Comparison of ENCODE assay signal across 19 cellular contexts in genomic region chr10:2883238-2883637, GRCh38.
DNase-seq lines count a peak whose midpoint lies in the region; TF ChIP-seq lines count a peak whose summit lies in the region.
"Had no signal": no experiment of that assay in that cellular context is flagged by ENCODE, and none has a peak within 500 bp of the region (broad histone marks: within the 10 kb centered on the region; RNA-seq: fewer than 3 reads in every experiment).

No MANE protein-coding gene starts in this region.

- H3K9me3 Mint-ChIP-seq in nephron, result no peaks in the 10 kb centered on the region
- H3K9me3 Mint-ChIP-seq: CD8-positive, alpha-beta T cell; HFFc6; IgD-negative memory B cell had no signal

- DNase-seq in NCI-H748 (lab: John Stamatoyannopoulos, UW; ENCODE audit: unreplicated experiment), result peak; percentile 13
- DNase-seq in NCI-H748 treated with DMSO at 0.1 percent for 48 hours (lab: John Stamatoyannopoulos, UW), result no peak
- no peak for DNase-seq in HEK293T (ENCODE audit: extremely low spot score)
- DNase-seq in NB4 (ENCODE audit: low read depth), result no peak
- DNase-seq in mesenteric fat pad (ENCODE audit: low spot score), result no peak
- DNase-seq in activated CD4-positive, CD25-positive, alpha-beta regulatory T cell (lab: John Stamatoyannopoulos, UW), result no peak
- DNase-seq in NCI-H2227 (lab: John Stamatoyannopoulos, UW; ENCODE audit: unreplicated experiment), result no peak
- DNase-seq: AML-193; CD8-positive, alpha-beta T cell; COR-L47; DMS 273 treated with DMSO at 0.1 percent for 48 hours; DMS53; GDM1; HFFc6 had no signal

- POLR2A ChIA-PET in HEK293T (lab: Yijun Ruan, JAX), result no interaction called here

- H3K27ac Mint-ChIP-seq in nephron, result peak overlapping the region in 2 of 3 experiments; percentile 8 to 51
- H3K27ac Mint-ChIP-seq: CD8-positive, alpha-beta T cell; HFFc6; IgD-negative memory B cell had no signal

- H3K4me1 Mint-ChIP-seq in nephron, result peaks cover 40% of the 10 kb centered on the region
- H3K4me1 Mint-ChIP-seq: IgD-negative memory B cell had no signal

- CTCF ChIA-PET in HEK293T (lab: Yijun Ruan, JAX), result no interaction called here

- TF ChIP-seq POLR2A in NB4 (IDR thresholded peaks at IDR 0.05; ENCODE audit: extremely low read depth, insufficient read length), result no peak

- H3K27me3 Mint-ChIP-seq in nephron (ENCODE audit: low read depth), result peaks cover 31% of the 10 kb centered on the region

- no peaks in the 10 kb centered on the region for H3K36me3 Mint-ChIP-seq in nephron (ENCODE audit: low read depth)
- H3K36me3 Mint-ChIP-seq: CD8-positive, alpha-beta T cell; IgD-negative memory B cell had no signal

- no peak overlapping the region for H3K4me3 Mint-ChIP-seq in nephron
- H3K4me3 Mint-ChIP-seq: CD8-positive, alpha-beta T cell; HFFc6; IgD-negative memory B cell had no signal

- H3K4me3 ChIP-seq in NB4 (ENCODE audit: low read depth, low read length), result peak overlapping the region; percentile 6
- H3K4me3 ChIP-seq: A549, GM23248, HAP-1 had no signal

- TF ChIP-seq CTCF in NB4 (IDR thresholded peaks at IDR 0.05; ENCODE audit: low read depth, low read length), result no peak
- no peak for TF ChIP-seq CTCF in nephron (IDR thresholded peaks at IDR 0.05; ENCODE audit: unreplicated experiment in 3 of 3)

TF ChIP-seq in HEK293T, 16 proteins besides CTCF, POLR2A, EP300 and RAD21:
- TF ChIP-seq CTBP1 (IDR thresholded peaks at IDR 0.05; ENCODE audit: borderline replicate concordance), result peak; percentile 89
- peak; percentile 53 for TF ChIP-seq PKNOX1 (IDR thresholded peaks at IDR 0.05)
- no peak for TF ChIP-seq SUZ12 (IDR thresholded peaks at IDR 0.05)
